1 cellular context compared by ENCODE assay signal in the genomic region with DNA sequence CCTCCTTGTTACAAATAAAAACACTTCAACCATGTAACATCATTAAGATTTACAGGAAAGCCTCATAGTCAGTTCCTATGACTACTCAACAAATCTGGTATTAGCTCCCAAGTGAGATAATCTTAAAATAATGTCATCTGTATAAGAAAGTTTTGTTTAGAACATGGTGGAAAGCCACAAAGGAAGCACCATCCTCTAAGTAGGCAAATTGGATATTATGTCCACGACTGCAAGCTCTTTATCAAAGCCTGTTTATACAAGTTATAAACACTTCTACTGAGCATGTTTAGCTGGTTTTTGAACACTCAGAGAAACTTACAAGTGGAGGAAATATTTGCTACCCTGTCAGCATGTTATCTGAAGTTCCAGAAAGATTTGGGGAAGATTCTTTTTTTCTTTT.
TF ChIP-seq lines count a peak whose summit lies in the region.

No MANE protein-coding gene starts in this region.

TF ChIP-seq in IMR-90, 13 proteins besides CTCF, POLR2A, EP300 and RAD21:
- no peak for TF ChIP-seq RFX5 (IDR thresholded peaks at IDR 0.05; ENCODE audit: low read depth, low read length)
- no peak for TF ChIP-seq MAZ (IDR thresholded peaks at IDR 0.05; ENCODE audit: borderline replicate concordance, low read depth, low read length)
- peak; percentile 52; the same call in 1 of the 2 replicates for TF ChIP-seq FOS (IDR thresholded peaks at IDR 0.05; ENCODE audit: low read depth, low read length)
- peak; percentile 36 for TF ChIP-seq MAFK (IDR thresholded peaks at IDR 0.05; ENCODE audit: low read depth, low read length)
- TF ChIP-seq BHLHE40 (IDR thresholded peaks at IDR 0.05; ENCODE audit: low read depth, low read length) = peak; percentile 65; the same call in 1 of the 2 replicates
- no peak for TF ChIP-seq NFE2L2 (IDR thresholded peaks at IDR 0.05; ENCODE audit: low read depth, low read length)
